8 cellular contexts compared by ENCODE assay signal in the genomic region with DNA sequence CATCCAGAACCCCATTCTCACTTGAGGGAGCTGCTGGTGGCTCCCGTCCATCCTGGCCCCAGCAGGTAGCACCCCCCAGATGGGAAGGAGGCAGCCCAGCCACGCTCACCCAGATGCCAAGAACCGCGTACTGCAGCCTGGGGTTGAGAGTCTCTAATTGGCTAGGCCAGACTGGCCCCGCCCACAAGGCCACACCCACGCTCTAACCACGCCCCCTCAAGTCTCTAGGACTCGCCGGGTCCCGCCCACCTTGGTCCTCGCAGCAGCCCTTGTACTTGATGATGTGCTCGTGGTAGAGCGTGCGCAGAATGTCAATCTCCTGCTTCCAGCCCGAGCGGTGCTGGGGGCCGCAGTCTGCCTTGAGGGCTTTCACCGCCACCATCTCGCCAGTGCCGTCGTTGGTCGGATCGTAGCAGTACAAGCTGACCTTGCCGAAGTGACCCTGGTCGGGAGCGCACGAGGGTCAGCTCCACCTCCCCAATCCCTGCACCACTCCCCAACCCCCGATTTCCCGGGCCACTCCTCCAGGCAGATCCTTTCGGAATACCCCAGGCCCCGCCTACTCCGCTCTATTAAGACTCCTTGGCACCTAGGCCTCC. TPM values are rescaled to one million over a fixed set of nuclear protein-coding genes. Genes with fewer than 3 reads are reported as not detected.
A peak's percentile ranks its signal among the peaks of the same experiment; 100 is the strongest.
DNase-seq lines count a peak whose midpoint lies in the region; ATAC-seq and TF ChIP-seq lines count a peak whose summit lies in the region.

No MANE protein-coding gene starts in this region.

- H3K36me3 ChIP-seq in HCT116 (ENCODE audit: control insufficient read depth in 1 of 2, insufficient read depth in 2 of 2, low read length in 2 of 2): peaks cover 3 to 14% of the 10 kb centered on the region in 2 experiments; a peak in 3 of 4 replicates

- intact Hi-C loops in HCT116 (cut with micrococcal nuclease): no loop called here
- intact Hi-C loops in activated CD4-positive, alpha-beta T cell treated with anti-CD3 and anti-CD28 coated beads for 36 hours (cut with DNase I, micrococcal nuclease): no loop called here

- no peak for TF ChIP-seq POLR2A in HCT116 (IDR thresholded peaks at IDR 0.05; ENCODE audit: borderline replicate concordance, extremely low read depth, insufficient read depth, insufficient read length)

- H3K4me3 ChIP-seq in HCT116 (replicated peaks in 1 of 2; ENCODE audit: low read depth in 1 of 2, low read length in 2 of 2) (no peak overlapping the region), fibroblast of villous mesenchyme (ENCODE audit: low read depth, low read length) (no peak overlapping the region)

- no peaks in the 10 kb centered on the region for H3K9me2 ChIP-seq in HCT116 (ENCODE audit: insufficient read depth)

- no peak overlapping the region for H3K9ac ChIP-seq in HCT116 (ENCODE audit: low read length)

- TF ChIP-seq CTCF in HCT116 (IDR thresholded peaks at IDR 0.05 in 2 of 3, conservative IDR thresholded peaks at IDR 0.05 in 1 of 3; ENCODE audit: borderline replicate concordance in 1 of 3, insufficient read depth in 1 of 3, low read depth in 2 of 3, low read length in 2 of 3) (no peak), fibroblast of villous mesenchyme (IDR thresholded peaks at IDR 0.05; ENCODE audit: insufficient read depth, low read depth, low read length) (no peak)

- CTCF ChIA-PET in HCT116 (lab: Charles Lee): no interaction called here
- CTCF ChIA-PET in activated CD4-positive, alpha-beta T cell treated with anti-CD3 and anti-CD28 coated beads for 36 hours (lab: Charles Lee): interaction anchor here (0.5 kb wide), 1 partner anchor 83 kb away, joined by 3 read pairs; the partner anchor contains the start of gene ICAM1

- RAD21 ChIA-PET in HCT116 (lab: Charles Lee; ENCODE audit: low non-redundant PET in 1 of 2, low total read pairs in 2 of 2, uncharacterized antibody in 2 of 2, unreplicated experiment in 2 of 2): no interaction called here

- POLR2A ChIA-PET in HCT116 (lab: Charles Lee): interaction anchor here (0.6 kb wide), 2 partner anchors 13 to 748 kb away, joined by 3 read pairs; no protein-coding TSS in a partner anchor
- POLR2A ChIA-PET in activated CD4-positive, alpha-beta T cell treated with anti-CD3 and anti-CD28 coated beads for 36 hours (lab: Charles Lee): no interaction called here

- H3K4me1 ChIP-seq in HCT116 (ENCODE audit: control insufficient read depth in 1 of 2, insufficient read depth in 2 of 2, low read length in 2 of 2): no peaks in the 10 kb centered on the region; a peak in 1 of 4 replicates

- no peak overlapping the region for H2AFZ ChIP-seq in HCT116 (ENCODE audit: low read depth, low read length, poor library complexity, severe bottlenecking)

- H3K27me3 Mint-ChIP-seq in activated CD4-positive, alpha-beta T cell treated with anti-CD3 and anti-CD28 coated beads for 36 hours: no peaks in the 10 kb centered on the region

- H4K20me1 ChIP-seq in HCT116 (ENCODE audit: insufficient read depth): no peaks in the 10 kb centered on the region

- no peaks in the 10 kb centered on the region for H3K9me3 Mint-ChIP-seq in activated CD4-positive, alpha-beta T cell treated with anti-CD3 and anti-CD28 coated beads for 36 hours (ENCODE audit: low read depth)

- H3K4me1 Mint-ChIP-seq in activated CD4-positive, alpha-beta T cell treated with anti-CD3 and anti-CD28 coated beads for 36 hours: no peaks in the 10 kb centered on the region

- no peak overlapping the region for H3K27ac Mint-ChIP-seq in activated CD4-positive, alpha-beta T cell treated with anti-CD3 and anti-CD28 coated beads for 36 hours

- H3K4me3 Mint-ChIP-seq in activated CD4-positive, alpha-beta T cell treated with anti-CD3 and anti-CD28 coated beads for 36 hours: no peak overlapping the region

- H3K4me2 ChIP-seq in HCT116 (ENCODE audit: low read length): no peak overlapping the region

- no peak overlapping the region for H3K27ac ChIP-seq in HCT116 (ENCODE audit: low read depth, low read length)

- TF ChIP-seq RAD21 in HCT116 (IDR thresholded peaks at IDR 0.05; ENCODE audit: low read depth): no peak

- no peaks in the 10 kb centered on the region for H3K79me2 ChIP-seq in HCT116 (ENCODE audit: insufficient read depth, low read length)

- peak; percentile 32 for DNase-seq in HCT116 (ENCODE audit: low read depth, low spot score)
- DNase-seq in activated CD4-positive, alpha-beta T cell treated with anti-CD3 and anti-CD28 coated beads for 36 hours: peak; percentile 75
- peak; percentile 37 for DNase-seq in fibroblast of villous mesenchyme (ENCODE audit: low read depth)
- peak; percentile 73 for DNase-seq in stimulated activated CD4-positive, alpha-beta T cell treated with anti-CD3 and anti-CD28 coated beads, Interleukin-15, amount 100 ng/mL, for 24 hours
- no peak for DNase-seq in inferior parietal cortex (ENCODE audit: extremely low spot score)

- peaks cover 36% of the 10 kb centered on the region for H3K36me3 Mint-ChIP-seq in activated CD4-positive, alpha-beta T cell treated with anti-CD3 and anti-CD28 coated beads for 36 hours (ENCODE audit: low read depth)

- H3K27me3 ChIP-seq in HCT116 (ENCODE audit: insufficient read depth, low read length): no peaks in the 10 kb centered on the region

- BruUV-seq in HCT116 (replicated peaks; lab: Mats Ljungman, UMichigan): no TSS peak

- ATAC-seq in HCT116: peak; percentile 90
- peak; percentile 78 for ATAC-seq in activated CD4-positive, alpha-beta T cell treated with anti-CD3 and anti-CD28 coated beads for 36 hours
- ATAC-seq in HG03571 (IDR thresholded peaks at IDR 0.05; ENCODE audit: unreplicated experiment): no peak
- ATAC-seq in GM18519 (IDR thresholded peaks at IDR 0.05; ENCODE audit: low FRiP score, unreplicated experiment): no peak
- ATAC-seq in HG03045 (IDR thresholded peaks at IDR 0.05; ENCODE audit: unreplicated experiment): no peak

- H3K9me3 ChIP-seq in HCT116 (ENCODE audit: control insufficient read depth in 1 of 2, insufficient read depth in 1 of 2, low read depth in 1 of 2, low read length in 2 of 2): no peaks in the 10 kb centered on the region

TF ChIP-seq in HCT116, 20 proteins besides CTCF, POLR2A, EP300 and RAD21:
- TF ChIP-seq, protein P1, sequence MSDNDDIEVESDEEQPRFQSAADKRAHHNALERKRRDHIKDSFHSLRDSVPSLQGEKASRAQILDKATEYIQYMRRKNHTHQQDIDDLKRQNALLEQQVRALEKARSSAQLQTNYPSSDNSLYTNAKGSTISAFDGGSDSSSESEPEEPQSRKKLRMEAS (IDR thresholded peaks at IDR 0.05): no peak
- TF ChIP-seq ELF1 (IDR thresholded peaks at IDR 0.05; ENCODE audit: borderline replicate concordance, low read depth) (no peak), TCF7L2 (IDR thresholded peaks at IDR 0.05; ENCODE audit: borderline replicate concordance, extremely low read depth, insufficient read depth, insufficient read length) (no peak)

RNA-seq across cellular contexts. Expression of gene ICAM3, which starts 14.5 kb away (rescaled TPM):
- total RNA-seq in HCT116 (2021; ENCODE audit: unreplicated experiment): 8.3 TPM
- polyA plus RNA-seq in HCT116 (2012): 8.8 and 12.0 TPM in 2 replicates
- total RNA-seq in activated CD4-positive, alpha-beta T cell treated with anti-CD3 and anti-CD28 coated beads for 36 hours: 100 to 1,000 TPM; 109 to 122 TPM
- 4.3 and 7.4 TPM in 2 replicates for total RNA-seq in fibroblast of villous mesenchyme

RNA-seq across cellular contexts. Expression of gene RAVER1, which starts 20.6 kb away (rescaled TPM):
- total RNA-seq in HCT116 (2021; ENCODE audit: unreplicated experiment) (71.0 TPM), fibroblast of villous mesenchyme (10.4 and 11.0 TPM in 2 replicates)
- 34.6 and 40.1 TPM in 2 replicates for polyA plus RNA-seq in HCT116 (2012)
- total RNA-seq in activated CD4-positive, alpha-beta T cell treated with anti-CD3 and anti-CD28 coated beads for 36 hours: 10 to 100 TPM; 83.7 to 90.8 TPM

RNA-seq across cellular contexts. Expression of gene TYK2, which starts 26.5 kb away (rescaled TPM):
- 110 TPM for total RNA-seq in HCT116 (2021; ENCODE audit: unreplicated experiment)
- 97.1 and 98.1 TPM in 2 replicates for polyA plus RNA-seq in HCT116 (2012)
- total RNA-seq in activated CD4-positive, alpha-beta T cell treated with anti-CD3 and anti-CD28 coated beads for 36 hours: 100 to 1,000 TPM; 151 to 197 TPM
- 83.8 and 96.6 TPM in 2 replicates for total RNA-seq in fibroblast of villous mesenchyme

RNA-seq across cellular contexts. Expression of gene FDX2, which starts 38.1 kb away (rescaled TPM):
- total RNA-seq in HCT116 (2021; ENCODE audit: unreplicated experiment) (21.0 TPM), fibroblast of villous mesenchyme (24.2 and 30.3 TPM in 2 replicates)
- 20.2 and 21.5 TPM in 2 replicates for polyA plus RNA-seq in HCT116 (2012)
- 10 to 100 TPM; 11.7 to 13.3 TPM for total RNA-seq in activated CD4-positive, alpha-beta T cell treated with anti-CD3 and anti-CD28 coated beads for 36 hours

RNA-seq across cellular contexts. Expression of gene ZGLP1, which starts 44.3 kb away (rescaled TPM):
- total RNA-seq in HCT116 (2021; ENCODE audit: unreplicated experiment): 5.0 TPM
- polyA plus RNA-seq in HCT116 (2012): 1.7 and 2.6 TPM in 2 replicates
- 1 to 10 TPM; 3.3 to 3.5 TPM for total RNA-seq in activated CD4-positive, alpha-beta T cell treated with anti-CD3 and anti-CD28 coated beads for 36 hours
- 0.32 and 0.43 TPM in 2 replicates for total RNA-seq in fibroblast of villous mesenchyme

Comparison
In these comparisons a context has a peak if more than half of its experiments do, and no peak if none do; other contexts are left out.
1. ATAC-seq: peak in HCT116 (single experiment) and activated CD4-positive, alpha-beta T cell treated with anti-CD3 and anti-CD28 coated beads for 36 hours (single experiment); none in HG03571 (single experiment), GM18519 (single experiment) and HG03045 (single experiment).
2. RNA of gene ICAM3, which starts 14.5 kb away (total RNA-seq): 109 to 122 TPM in activated CD4-positive, alpha-beta T cell treated with anti-CD3 and anti-CD28 coated beads for 36 hours; 8.3 TPM in HCT116 (single experiment) and 4.3 to 7.4 TPM in fibroblast of villous mesenchyme; every median in the first group is over 10 times any median in the second.